In the genomic region with DNA sequence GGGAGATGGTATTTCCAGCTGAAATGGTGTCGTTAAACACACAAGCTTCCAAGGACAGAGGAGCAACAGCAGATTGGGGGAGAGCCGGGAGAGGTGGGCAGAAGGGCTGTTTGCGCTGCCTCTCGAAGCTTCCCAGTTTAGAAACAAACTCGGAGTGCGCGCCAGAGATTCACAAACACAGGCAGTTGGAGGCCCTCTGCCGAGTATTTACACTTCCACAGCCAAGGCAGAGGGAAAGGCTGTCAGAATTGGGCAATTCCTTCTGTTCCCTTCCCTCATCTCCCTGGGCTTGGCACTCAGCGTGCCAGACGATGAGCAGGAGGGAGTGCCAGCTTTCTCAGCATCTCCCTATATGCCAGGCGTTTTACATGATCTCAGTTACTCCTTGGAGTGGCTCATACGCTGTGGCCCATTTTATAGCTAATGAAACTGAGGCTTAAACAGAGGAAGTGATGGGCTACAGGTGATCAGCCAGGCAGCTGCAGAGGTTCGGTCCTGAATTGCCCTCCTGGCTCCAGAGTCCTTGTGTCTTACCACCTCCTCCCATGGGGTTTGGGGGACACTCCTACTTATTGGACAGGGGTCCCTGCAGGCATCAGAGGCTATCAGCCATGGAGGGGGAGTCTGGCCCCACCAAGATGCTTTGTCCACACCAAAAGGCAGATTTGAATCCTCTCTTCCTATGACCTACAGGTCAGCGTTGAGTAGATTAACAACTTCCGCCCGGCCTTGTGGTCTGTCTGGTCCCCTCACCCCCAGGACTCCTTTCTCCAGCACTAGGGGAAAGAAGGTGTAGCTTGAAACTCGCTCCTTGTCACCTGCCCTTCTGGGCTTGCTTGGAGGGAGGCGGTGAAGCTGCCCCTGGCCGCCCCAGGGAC, we compare ENCODE assay signal across 13 cellular contexts. TPM values are rescaled to one million over a fixed set of nuclear protein-coding genes. Genes with fewer than 3 reads are reported as not detected.
DNase-seq lines count a peak whose midpoint lies in the region; ATAC-seq lines count a peak whose summit lies in the region.
"Had no signal": no experiment of that assay in that cellular context is flagged by ENCODE, and none has a peak within 500 bp of the region (broad histone marks: within the 10 kb centered on the region; RNA-seq: fewer than 3 reads in every experiment).

No MANE protein-coding gene starts in this region.

- DNase-seq in NCI-H1694 (lab: John Stamatoyannopoulos, UW): peak; percentile 51
- peak in 40 of 61 donors; percentile 19 to 91 (median 50) for DNase-seq in caudate nucleus (lab: John Stamatoyannopoulos, UW)
- DNase-seq in left lobe of liver (ENCODE audit: low spot score): peak; percentile 77
- DNase-seq in UCSD-AML1 (lab: John Stamatoyannopoulos, UW; ENCODE audit: unreplicated experiment): no peak
- no peak for DNase-seq in NCI-H128 (lab: John Stamatoyannopoulos, UW; ENCODE audit: unreplicated experiment)
- DNase-seq: effector memory CD4-positive, alpha-beta T cell; GF-D8; NCI-H526; stimulated activated naive CD8-positive, alpha-beta T cell treated with anti-CD3 and anti-CD28 coated beads, Interleukin-15, amount 100 ng/mL, for 72 hours; T-helper 9 cell had no signal

- peaks cover 24 to 41% (median 33%) of the 10 kb centered on the region in 5 donors for H3K27me3 ChIP-seq in subcutaneous abdominal adipose tissue (ENCODE audit: control insufficient read depth in 5 of 5, insufficient read depth in 4 of 5, low read length in 5 of 5)

- H3K4me3 ChIP-seq in subcutaneous abdominal adipose tissue (ENCODE audit: low read depth in 1 of 5, low read length in 5 of 5): peak overlapping the region in 1 of 5 donors; percentile 48

- peak overlapping the region; percentile 76 for H3K27ac ChIP-seq in caudate nucleus (ENCODE audit: low read depth, low read length)
- peak overlapping the region; percentile 21 for H3K27ac ChIP-seq in subcutaneous abdominal adipose tissue (ENCODE audit: low read depth, low read length)

- peak overlapping the region in 2 of 5 donors; percentile 49 to 59 for H3K9ac ChIP-seq in subcutaneous abdominal adipose tissue (ENCODE audit: low read length in 5 of 5)

- peaks cover 0 to 32% (median 22%) of the 10 kb centered on the region in 5 donors for H3K4me1 ChIP-seq in subcutaneous abdominal adipose tissue (ENCODE audit: control insufficient read depth in 5 of 5, insufficient read depth in 5 of 5, low read length in 5 of 5)

- ATAC-seq in left lobe of liver (peak; percentile 38), GM21723 (IDR thresholded peaks at IDR 0.05; ENCODE audit: unreplicated experiment) (no peak)
- ATAC-seq: activated T-helper 17 cell treated with anti-CD3 and anti-CD28 coated beads, Interleukin-2, amount 50 U/mL, for 72 hours; stimulated activated naive CD8-positive, alpha-beta T cell treated with anti-CD3 and anti-CD28 coated beads, Interleukin-15, amount 100 ng/mL, for 72 hours had no signal

- no peaks in the 10 kb centered on the region for H3K9me3 ChIP-seq in subcutaneous abdominal adipose tissue (ENCODE audit: control insufficient read depth in 5 of 5, low read length in 5 of 5)

- H3K36me3 ChIP-seq in subcutaneous abdominal adipose tissue (ENCODE audit: control insufficient read depth in 5 of 5, insufficient read depth in 5 of 5, low read length in 5 of 5): no peaks in the 10 kb centered on the region

RNA-seq across cellular contexts. Expression of gene FAM222A, which starts 3.1 kb away (rescaled TPM):
- 1.8 TPM for total RNA-seq in left lobe of liver

Comparison
In these comparisons a context has a peak if more than half of its experiments do, and no peak if none do; other contexts are left out.
1. DNase-seq: peak in NCI-H1694 (single experiment), caudate nucleus (40 of 61) and left lobe of liver (single experiment); none in UCSD-AML1 (single experiment) and NCI-H128 (single experiment).